12 cellular contexts compared by ENCODE assay signal in the genomic region with DNA sequence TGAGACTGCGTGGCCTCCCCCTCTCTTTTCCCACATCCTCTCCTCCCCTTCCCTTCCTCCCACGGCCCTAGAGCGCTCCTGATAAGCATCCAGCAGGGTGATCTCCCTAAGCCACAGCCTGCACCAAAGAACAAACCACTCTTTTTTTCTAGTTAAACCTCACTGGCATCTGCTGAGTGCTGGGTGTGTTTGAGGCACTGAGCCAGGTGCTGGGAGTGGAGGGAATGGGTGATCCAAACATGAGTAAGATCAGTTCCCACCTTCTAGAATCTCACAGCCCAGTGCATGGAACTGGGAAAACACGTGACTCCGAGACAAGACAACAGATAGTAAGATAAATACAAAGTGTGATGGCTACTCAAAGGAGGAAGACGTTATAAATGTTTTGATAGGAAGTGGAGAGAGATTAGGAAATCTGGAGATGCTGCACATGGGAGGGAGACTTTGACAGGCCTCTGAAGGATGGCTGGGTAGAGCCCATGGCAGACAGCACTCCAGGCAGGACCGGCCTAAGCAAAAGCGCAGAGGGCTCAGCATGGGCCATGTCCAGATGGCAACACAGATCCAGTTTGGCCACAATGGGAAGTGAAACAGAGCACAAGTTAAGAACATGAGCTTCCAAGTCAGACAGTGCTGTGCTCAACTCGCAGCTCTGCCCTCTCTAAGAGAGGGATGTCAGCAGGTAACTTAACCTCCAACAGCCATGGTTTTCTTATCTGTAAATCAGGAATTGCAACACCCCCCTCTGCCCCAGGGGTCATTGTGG. TPM values are rescaled to one million over a fixed set of nuclear protein-coding genes. Genes with fewer than 3 reads are reported as not detected.
A peak's percentile ranks its signal among the peaks of the same experiment; 100 is the strongest.
DNase-seq lines count a peak whose midpoint lies in the region; ATAC-seq, FAIRE-seq and TF ChIP-seq lines count a peak whose summit lies in the region.
"Had no signal": no experiment of that assay in that cellular context is flagged by ENCODE, and none has a peak within 500 bp of the region (broad histone marks: within the 10 kb centered on the region; RNA-seq: fewer than 3 reads in every experiment).

No MANE protein-coding gene starts in this region.

- H3K79me2 ChIP-seq in HepG2 (ENCODE audit: insufficient read depth, low read length) = no peaks in the 10 kb centered on the region
- H3K79me2 ChIP-seq in OCI-LY3 (ENCODE audit: low read length) = no peaks in the 10 kb centered on the region

- WGBS in right lobe of liver (ENCODE audit: insufficient coverage, low coverage, low lambda C conversion rate, missing lambda C conversion rate) = 54% methylated on average over 9 of the region's 9 CpGs
- WGBS in HepG2 (ENCODE audit: low lambda C conversion rate) = 16% methylated on average over 9 of the region's 9 CpGs
- 47 to 71% methylated on average over 3 to 9 of the region's 9 CpGs for WGBS in transverse colon (ENCODE audit: low coverage in 1 of 2), 2 donors
- WGBS in testis, 2 donors = 48 to 58% methylated on average over 9 of the region's 9 CpGs

- H3K4me3 Mint-ChIP-seq in effector memory CD8-positive, alpha-beta T cell = peak overlapping the region; percentile 66 to 79
- H3K4me3 Mint-ChIP-seq in nephron progenitor cell = no peak overlapping the region

- intact Hi-C loops in right lobe of liver (cut with DNase I) (no loop called here), HepG2 (cut with micrococcal nuclease; ENCODE audit: unreplicated experiment) (no loop called here), transverse colon (cut with DNase I; ENCODE audit: low total_unique reads) (no loop called here), testis (cut with DNase I; ENCODE audit: low total_unique reads) (no loop called here)

- H3K9ac ChIP-seq in HepG2 (ENCODE audit: insufficient read depth, low read depth, low read length) = no peak overlapping the region
- peak overlapping the region; percentile 79 for H3K9ac ChIP-seq in OCI-LY3 (ENCODE audit: low read length)

- DNase-seq in right lobe of liver = no peak
- DNase-seq in HepG2 (ENCODE audit: low spot score) = no peak
- no peak for DNase-seq in effector memory CD8-positive, alpha-beta T cell
- DNase-seq in transverse colon = peak; percentile 49
- DNase-seq in nephron progenitor cell = no peak
- DNase-seq in testis = no peak
- DNase-seq in OCI-M2 (lab: John Stamatoyannopoulos, UW; ENCODE audit: unreplicated experiment) = no peak
- DNase-seq: erythroblast, NCI-H345, T-helper 9 cell had no signal

- H3K27ac Mint-ChIP-seq in effector memory CD8-positive, alpha-beta T cell = peak overlapping the region; percentile 94
- H3K27ac Mint-ChIP-seq in nephron progenitor cell = no peak overlapping the region

- BruUV-seq in HepG2 (replicated peaks; lab: Mats Ljungman, UMichigan) = no TSS peak

- peaks cover 0 to 8% of the 10 kb centered on the region in 2 donors for H3K9me3 Mint-ChIP-seq in effector memory CD8-positive, alpha-beta T cell
- H3K9me3 Mint-ChIP-seq in nephron progenitor cell = no peaks in the 10 kb centered on the region

- no peaks in the 10 kb centered on the region for H3K36me3 ChIP-seq in right lobe of liver
- H3K36me3 ChIP-seq in HepG2 (replicated peaks in 1 of 2; ENCODE audit: control insufficient read depth in 1 of 2, insufficient read depth in 2 of 2, low read length in 2 of 2) = no peaks in the 10 kb centered on the region
- no peaks in the 10 kb centered on the region for H3K36me3 ChIP-seq in OCI-LY3 (replicated peaks; ENCODE audit: low read depth, low read length)
- H3K36me3 ChIP-seq in transverse colon = no peaks in the 10 kb centered on the region
- no peaks in the 10 kb centered on the region for H3K36me3 ChIP-seq in testis (ENCODE audit: low read depth, missing control alignments)
- H3K36me3 ChIP-seq: adrenal gland had no signal

- TF ChIP-seq EP300 in HepG2 (IDR thresholded peaks at IDR 0.05; ENCODE audit: low read depth in 2 of 2, low read length in 2 of 2) = no peak
- no peak for TF ChIP-seq EP300 in HepG2 (CRISPR knock-in tag; IDR thresholded peaks at IDR 0.05; ENCODE audit: borderline replicate concordance)
- TF ChIP-seq EP300 in transverse colon (IDR thresholded peaks at IDR 0.05; ENCODE audit: low read depth) = no peak

- H3K9me3 ChIP-seq in right lobe of liver (no peaks in the 10 kb centered on the region), HepG2 (ENCODE audit: low read length) (no peaks in the 10 kb centered on the region), OCI-LY3 (ENCODE audit: insufficient read depth, low read length) (no peaks in the 10 kb centered on the region), transverse colon (no peaks in the 10 kb centered on the region), testis (no peaks in the 10 kb centered on the region)
- H3K9me3 ChIP-seq: adrenal gland had no signal

- CTCF ChIA-PET in HepG2 (lab: Yijun Ruan, JAX; ENCODE audit: low intra/inter-chr PET ratio, low total read pairs) = no interaction called here

- H3K4me1 Mint-ChIP-seq in effector memory CD8-positive, alpha-beta T cell (ENCODE audit: low read depth in 2 of 2) = peaks cover 78 to 87% of the 10 kb centered on the region in 2 donors
- H3K4me1 Mint-ChIP-seq in nephron progenitor cell = peaks cover 11% of the 10 kb centered on the region

- TF ChIP-seq CTCF in right lobe of liver (IDR thresholded peaks at IDR 0.05) (no peak), HepG2 (CRISPR knock-in tag; IDR thresholded peaks at IDR 0.05) (no peak), OCI-LY3 (IDR thresholded peaks at IDR 0.05; ENCODE audit: low read depth, low read length) (no peak), transverse colon (IDR thresholded peaks at IDR 0.05) (no peak), nephron progenitor cell (IDR thresholded peaks at IDR 0.05) (no peak), testis (IDR thresholded peaks at IDR 0.05) (no peak)

- no peaks in the 10 kb centered on the region for H3K27me3 Mint-ChIP-seq in effector memory CD8-positive, alpha-beta T cell
- peaks cover 9% of the 10 kb centered on the region for H3K27me3 Mint-ChIP-seq in nephron progenitor cell (ENCODE audit: low read depth, poor library complexity)

- H3K36me3 Mint-ChIP-seq in effector memory CD8-positive, alpha-beta T cell (ENCODE audit: insufficient read depth) = peaks cover 13% of the 10 kb centered on the region
- no peaks in the 10 kb centered on the region for H3K36me3 Mint-ChIP-seq in nephron progenitor cell (ENCODE audit: low read depth)

- no peak for TF ChIP-seq POLR2A in right lobe of liver (IDR thresholded peaks at IDR 0.05)
- no peak for TF ChIP-seq POLR2A in HepG2 (IDR thresholded peaks at IDR 0.05; ENCODE audit: insufficient read depth in 1 of 2, low read depth in 2 of 2, low read length in 2 of 2)
- TF ChIP-seq POLR2A in transverse colon (IDR thresholded peaks at IDR 0.05) = no peak
- no peak for TF ChIP-seq POLR2A in testis (IDR thresholded peaks at IDR 0.05)

- ATAC-seq in right lobe of liver = peak in 3 of 4 donors; percentile 39 to 61 (median 50)
- ATAC-seq in HepG2 = no peak
- ATAC-seq in effector memory CD8-positive, alpha-beta T cell (replicated peaks) = no peak

- no peaks in the 10 kb centered on the region for H4K20me1 ChIP-seq in HepG2 (ENCODE audit: insufficient read depth, low read length)
- no peaks in the 10 kb centered on the region for H4K20me1 ChIP-seq in OCI-LY3 (ENCODE audit: insufficient read depth, low read length)

- no peak overlapping the region for H3K4me2 ChIP-seq in HepG2 (ENCODE audit: low read depth, low read length)
- H3K4me2 ChIP-seq in OCI-LY3 (ENCODE audit: low read length) = peak overlapping the region; percentile 78

- H3K27me3 ChIP-seq in right lobe of liver (no peaks in the 10 kb centered on the region), HepG2 (ENCODE audit: control insufficient read depth in 1 of 2, insufficient read depth in 2 of 2, low read length in 2 of 2) (peaks cover 1 to 33% of the 10 kb centered on the region in 2 experiments; a peak in 3 of 5 replicates), OCI-LY3 (ENCODE audit: low read depth, low read length) (no peaks in the 10 kb centered on the region), transverse colon (no peaks in the 10 kb centered on the region), testis (no peaks in the 10 kb centered on the region)
- H3K27me3 ChIP-seq: adrenal gland had no signal

- TF ChIP-seq RAD21 in HepG2 (CRISPR knock-in tag; IDR thresholded peaks at IDR 0.05) = no peak

- POLR2A ChIA-PET in HepG2 (lab: Yijun Ruan, JAX) = no interaction called here

- in situ Hi-C loops in HepG2 (cut with HindIII; ENCODE audit: extremely low pct_ligation_motif_present, low pct_unique_long_range_greater_than_20kb) (no loop called here), transverse colon (cut with MboI; ENCODE audit: low pct_ligation_motif_present in 1 of 4, low pct_unique_long_range_greater_than_20kb in 1 of 4, low sequenced_read_pairs in 3 of 4) (no loop called here)

- H3K4me3 ChIP-seq in right lobe of liver (no peak overlapping the region), HepG2 (replicated peaks in 1 of 3; ENCODE audit: insufficient read depth in 1 of 3, low read depth in 2 of 3, low read length in 3 of 3) (no peak overlapping the region), OCI-LY3 (ENCODE audit: low read length) (peak overlapping the region; percentile 35; the same call in 1 of the 2 replicates), transverse colon (no peak overlapping the region), testis (no peak overlapping the region)
- H3K4me3 ChIP-seq: adrenal gland had no signal

- FAIRE-seq in HepG2 (lab: Jason Lieb, UNC) = no peak

- no peak overlapping the region for H2AFZ ChIP-seq in HepG2 (ENCODE audit: low read length)
- H2AFZ ChIP-seq in OCI-LY3 (ENCODE audit: low read depth, low read length) = peak overlapping the region; percentile 4; the same call in 1 of the 2 replicates

- H3K4me1 ChIP-seq in right lobe of liver = no peaks in the 10 kb centered on the region
- no peaks in the 10 kb centered on the region for H3K4me1 ChIP-seq in HepG2 (ENCODE audit: insufficient read depth, low read length)
- H3K4me1 ChIP-seq in OCI-LY3 (ENCODE audit: low read length) = peaks cover 97% of the 10 kb centered on the region
- H3K4me1 ChIP-seq in transverse colon = peaks cover 0 to 8% (median 0%) of the 10 kb centered on the region in 4 donors
- H3K4me1 ChIP-seq in testis = peaks cover 4% of the 10 kb centered on the region
- H3K4me1 ChIP-seq: adrenal gland had no signal

- no peak overlapping the region for H3K27ac ChIP-seq in right lobe of liver
- no peak overlapping the region for H3K27ac ChIP-seq in HepG2 (ENCODE audit: extremely low read length, insufficient read depth, low read length)
- H3K27ac ChIP-seq in OCI-LY3 (ENCODE audit: low read length) = peak overlapping the region; percentile 96
- H3K27ac ChIP-seq in transverse colon = peak overlapping the region in 3 of 4 donors; percentile 25 to 49 (median 48)
- no peak overlapping the region for H3K27ac ChIP-seq in testis

RNA-seq across cellular contexts. Expression of gene CCR3, which starts 55.6 kb away (rescaled TPM):
- total RNA-seq in right lobe of liver = under 1 TPM in 1 of 6 experiments, not detected in 5; 0.27 TPM
- not detected in 2 replicates for total RNA-seq in HepG2 (2016; rRNA removed; fragmentation: Illumina TruSeq; extraction: Trizol)
- total RNA-seq in HepG2 (2016; cell fraction: cytosol; rRNA removed; fragmentation: Illumina TruSeq; extraction: Trizol; ENCODE audit: low read depth) = not detected in 2 replicates
- not detected in 2 replicates for total RNA-seq in HepG2 (2016; cell fraction: insoluble cytoplasmic fraction; rRNA removed; fragmentation: Illumina TruSeq; extraction: Trizol)
- not detected in 2 replicates for total RNA-seq in HepG2 (2016; cell fraction: membrane; rRNA removed; fragmentation: Illumina TruSeq; extraction: Trizol)
- not detected in 2 replicates for total RNA-seq in HepG2 (2016; cell fraction: nucleus; rRNA removed; fragmentation: Illumina TruSeq; extraction: Trizol)
- polyA plus RNA-seq in HepG2 (2011; rRNA removed) = not detected in 2 replicates
- not detected in 2 replicates for polyA plus RNA-seq in HepG2 (2011; cell fraction: cytosol; rRNA removed)
- polyA plus RNA-seq in HepG2 (2011; cell fraction: nucleus; rRNA removed) = not detected in 2 replicates
- polyA plus RNA-seq in HepG2 (2012) = not detected in 2 replicates
- polyA plus RNA-seq in HepG2 (2016; cell fraction: cytosol; fragmentation: Illumina TruSeq; extraction: Trizol; ENCODE audit: low read depth) = not detected in 2 replicates
- polyA plus RNA-seq in HepG2 (2016; cell fraction: insoluble cytoplasmic fraction; fragmentation: Illumina TruSeq; extraction: Trizol; ENCODE audit: low read depth) = not detected in 2 replicates
- polyA plus RNA-seq in HepG2 (2016; cell fraction: membrane; fragmentation: Illumina TruSeq; extraction: Trizol; ENCODE audit: low read depth) = not detected in 2 replicates
- polyA plus RNA-seq in HepG2 (2016; cell fraction: nucleus; fragmentation: Illumina TruSeq; extraction: Trizol; ENCODE audit: insufficient read depth, low read depth) = not detected in 2 replicates
- polyA minus RNA-seq in HepG2 (2011; rRNA and poly(A)+ RNA removed; ENCODE audit: low replicate concordance) = not detected in 2 replicates
- not detected in 2 replicates for polyA minus RNA-seq in HepG2 (2011; cell fraction: cytosol; rRNA and poly(A)+ RNA removed)
- polyA minus RNA-seq in HepG2 (2011; cell fraction: nucleus; rRNA and poly(A)+ RNA removed) = not detected in 2 replicates
- total RNA-seq in transverse colon = not detected
- total RNA-seq in testis = not detected
- not detected for polyA plus RNA-seq in testis (ENCODE audit: insufficient read depth, low read depth, low replicate concordance)
- total RNA-seq: adrenal gland had no signal

RNA-seq across cellular contexts. Expression of gene CCR2, which starts 56.1 kb away (rescaled TPM):
- total RNA-seq in right lobe of liver (1 to 10 TPM in 3 of 6 experiments, under 1 TPM in 3; 0.66 to 1.5 (median 0.92) TPM), HepG2 (2016; rRNA removed; fragmentation: Illumina TruSeq; extraction: Trizol) (not detected in 2 replicates), transverse colon (1 to 10 TPM in 2 of 4 donors, not detected in 2; 1.8 to 4.6 TPM), testis (1 to 10 TPM in 1 of 2 donors, not detected in 1; 1.2 TPM)
- not detected in 2 replicates for total RNA-seq in HepG2 (2016; cell fraction: cytosol; rRNA removed; fragmentation: Illumina TruSeq; extraction: Trizol; ENCODE audit: low read depth)
- not detected in 2 replicates for total RNA-seq in HepG2 (2016; cell fraction: insoluble cytoplasmic fraction; rRNA removed; fragmentation: Illumina TruSeq; extraction: Trizol)
- not detected in 2 replicates for total RNA-seq in HepG2 (2016; cell fraction: membrane; rRNA removed; fragmentation: Illumina TruSeq; extraction: Trizol)
- not detected in 2 replicates for total RNA-seq in HepG2 (2016; cell fraction: nucleus; rRNA removed; fragmentation: Illumina TruSeq; extraction: Trizol)
- polyA plus RNA-seq in HepG2 (2011; rRNA removed) (not detected in 2 replicates), testis (ENCODE audit: insufficient read depth, low read depth, low replicate concordance) (2.7 TPM)
- polyA plus RNA-seq in HepG2 (2011; cell fraction: cytosol; rRNA removed) = not detected in 2 replicates
- polyA plus RNA-seq in HepG2 (2011; cell fraction: nucleus; rRNA removed) = not detected in 2 replicates
- polyA plus RNA-seq in HepG2 (2012) = not detected in 2 replicates
- not detected in 2 replicates for polyA plus RNA-seq in HepG2 (2016; cell fraction: cytosol; fragmentation: Illumina TruSeq; extraction: Trizol; ENCODE audit: low read depth)
- not detected in 2 replicates for polyA plus RNA-seq in HepG2 (2016; cell fraction: insoluble cytoplasmic fraction; fragmentation: Illumina TruSeq; extraction: Trizol; ENCODE audit: low read depth)
- not detected in 2 replicates for polyA plus RNA-seq in HepG2 (2016; cell fraction: membrane; fragmentation: Illumina TruSeq; extraction: Trizol; ENCODE audit: low read depth)
- not detected in 2 replicates for polyA plus RNA-seq in HepG2 (2016; cell fraction: nucleus; fragmentation: Illumina TruSeq; extraction: Trizol; ENCODE audit: insufficient read depth, low read depth)
- not detected in 2 replicates for polyA minus RNA-seq in HepG2 (2011; rRNA and poly(A)+ RNA removed; ENCODE audit: low replicate concordance)
- not detected in 2 replicates for polyA minus RNA-seq in HepG2 (2011; cell fraction: cytosol; rRNA and poly(A)+ RNA removed)
- not detected in 2 replicates for polyA minus RNA-seq in HepG2 (2011; cell fraction: nucleus; rRNA and poly(A)+ RNA removed)

Comparison
In these comparisons a context has a peak if more than half of its experiments do, and no peak if none do; other contexts are left out.
1. ATAC-seq: peak in right lobe of liver (3 of 4); none in HepG2 (single experiment) and effector memory CD8-positive, alpha-beta T cell (single experiment).
2. H3K27ac ChIP-seq: peak in OCI-LY3 (single experiment) and transverse colon (3 of 4); none in right lobe of liver (0 of 3), HepG2 (single experiment) and testis (0 of 2).